16 cellular contexts compared by ENCODE assay signal in genomic region chr16:23587726-23588125, GRCh38. TPM values are rescaled to one million over a fixed set of nuclear protein-coding genes. Genes with fewer than 3 reads are reported as not detected.
A peak's percentile ranks its signal among the peaks of the same experiment; 100 is the strongest.
DNase-seq lines count a peak whose midpoint lies in the region; ATAC-seq and TF ChIP-seq lines count a peak whose summit lies in the region.
"Had no signal": no experiment of that assay in that cellular context is flagged by ENCODE, and none has a peak within 500 bp of the region (broad histone marks: within the 10 kb centered on the region; RNA-seq: fewer than 3 reads in every experiment).

No MANE protein-coding gene starts in this region.

- H3K9me3 Mint-ChIP-seq in activated T-cell treated with anti-CD3 and anti-CD28 coated beads, Interleukin-2, amount 50 U/mL, for 72 hours: no peaks in the 10 kb centered on the region
- H3K9me3 Mint-ChIP-seq in activated T-cell treated with anti-CD3 and anti-CD28 coated beads, Interleukin-2, amount 50 U/mL, for 4 hours: no peaks in the 10 kb centered on the region
- H3K9me3 Mint-ChIP-seq: activated naive CD4-positive, alpha-beta T cell treated with anti-CD3 and anti-CD28 coated beads for 36 hours; natural killer cell treated with Interleukin-12 subunit alpha and Interleukin-12 subunit beta and Interleukin-15 and Interleukin-18, amount 100 ng/mL, for 72 hours had no signal

- peaks cover 10 to 30% of the 10 kb centered on the region in 2 donors for H3K36me3 Mint-ChIP-seq in activated T-cell treated with anti-CD3 and anti-CD28 coated beads, Interleukin-2, amount 50 U/mL, for 72 hours (ENCODE audit: insufficient read depth in 2 of 2)
- peaks cover 17% of the 10 kb centered on the region for H3K36me3 Mint-ChIP-seq in activated T-cell treated with anti-CD3 and anti-CD28 coated beads, Interleukin-2, amount 50 U/mL, for 4 hours (ENCODE audit: insufficient read depth)

- H3K4me1 Mint-ChIP-seq in activated T-cell treated with anti-CD3 and anti-CD28 coated beads, Interleukin-2, amount 50 U/mL, for 72 hours (ENCODE audit: low read depth): peaks cover 11% of the 10 kb centered on the region
- peaks cover 11% of the 10 kb centered on the region for H3K4me1 Mint-ChIP-seq in activated T-cell treated with anti-CD3 and anti-CD28 coated beads, Interleukin-2, amount 50 U/mL, for 4 hours (ENCODE audit: low read depth)

- ATAC-seq in activated T-cell treated with anti-CD3 and anti-CD28 coated beads, Interleukin-2, amount 50 U/mL, for 72 hours (replicated peaks in 1 of 2): no peak
- no peak for ATAC-seq in activated T-cell treated with anti-CD3 and anti-CD28 coated beads, Interleukin-2, amount 50 U/mL, for 4 hours
- ATAC-seq in SK-N-SH treated with all-trans-retinoic acid at 6 μM for 48 hours: peak; percentile 73; the same call in 2 of the 3 replicates
- ATAC-seq in GM18498 (IDR thresholded peaks at IDR 0.05; ENCODE audit: unreplicated experiment): no peak
- ATAC-seq: A549; left lobe of liver; natural killer cell treated with Interleukin-12 subunit alpha and Interleukin-12 subunit beta and Interleukin-15 and Interleukin-18, amount 100 ng/mL, for 72 hours had no signal

- peak overlapping the region; percentile 51 for H3K27ac Mint-ChIP-seq in activated T-cell treated with anti-CD3 and anti-CD28 coated beads, Interleukin-2, amount 50 U/mL, for 72 hours
- H3K27ac Mint-ChIP-seq: activated naive CD4-positive, alpha-beta T cell treated with anti-CD3 and anti-CD28 coated beads for 36 hours; natural killer cell treated with Interleukin-12 subunit alpha and Interleukin-12 subunit beta and Interleukin-15 and Interleukin-18, amount 100 ng/mL, for 72 hours had no signal

- no peaks in the 10 kb centered on the region for H3K27me3 Mint-ChIP-seq in activated T-cell treated with anti-CD3 and anti-CD28 coated beads, Interleukin-2, amount 50 U/mL, for 72 hours (ENCODE audit: low read depth)
- H3K27me3 Mint-ChIP-seq in activated T-cell treated with anti-CD3 and anti-CD28 coated beads, Interleukin-2, amount 50 U/mL, for 4 hours (ENCODE audit: low read depth): no peaks in the 10 kb centered on the region
- H3K27me3 Mint-ChIP-seq: natural killer cell treated with Interleukin-12 subunit alpha and Interleukin-12 subunit beta and Interleukin-15 and Interleukin-18, amount 100 ng/mL, for 72 hours had no signal

- H3K9ac ChIP-seq in skeletal muscle satellite cell (ENCODE audit: low read depth, low read length): no peak overlapping the region

- H3K9me3 ChIP-seq in skeletal muscle satellite cell (replicated peaks; ENCODE audit: low read length): no peaks in the 10 kb centered on the region
- H3K9me3 ChIP-seq: A549 had no signal

- no peak for TF ChIP-seq CTCF in foreskin fibroblast (IDR thresholded peaks at IDR 0.05; ENCODE audit: low read depth, low read length)

- peaks cover 12% of the 10 kb centered on the region for H3K4me1 ChIP-seq in skeletal muscle satellite cell (ENCODE audit: control insufficient read depth, insufficient read depth, low read length)
- H3K4me1 ChIP-seq: A549 had no signal

- no peak overlapping the region for H3K4me3 Mint-ChIP-seq in activated T-cell treated with anti-CD3 and anti-CD28 coated beads, Interleukin-2, amount 50 U/mL, for 72 hours
- no peak overlapping the region for H3K4me3 Mint-ChIP-seq in activated T-cell treated with anti-CD3 and anti-CD28 coated beads, Interleukin-2, amount 50 U/mL, for 4 hours
- H3K4me3 Mint-ChIP-seq: activated naive CD4-positive, alpha-beta T cell treated with anti-CD3 and anti-CD28 coated beads for 36 hours; natural killer cell treated with Interleukin-12 subunit alpha and Interleukin-12 subunit beta and Interleukin-15 and Interleukin-18, amount 100 ng/mL, for 72 hours had no signal

- H3K4me2 ChIP-seq in skeletal muscle satellite cell (ENCODE audit: low read length): peak overlapping the region; percentile 30
- H3K4me2 ChIP-seq: A549 had no signal

- no peaks in the 10 kb centered on the region for H3K27me3 ChIP-seq in skeletal muscle satellite cell (ENCODE audit: control insufficient read depth, insufficient read depth, low read length)

- peaks cover 51% of the 10 kb centered on the region for H3K36me3 ChIP-seq in skeletal muscle satellite cell (ENCODE audit: insufficient read depth, low read length)

- no peak for DNase-seq in activated T-cell treated with anti-CD3 and anti-CD28 coated beads, Interleukin-2, amount 50 U/mL, for 72 hours
- no peak for DNase-seq in activated T-cell treated with anti-CD3 and anti-CD28 coated beads, Interleukin-2, amount 50 U/mL, for 4 hours
- peak; percentile 79 to 91 for DNase-seq in foreskin fibroblast
- DNase-seq in stimulated activated CD4-positive, alpha-beta T cell treated with anti-CD3 and anti-CD28 coated beads, Interleukin-2, amount 100 ng/mL, for 48 hours: no peak
- DNase-seq in amygdala (lab: John Stamatoyannopoulos, UW): no peak
- DNase-seq: activated naive CD4-positive, alpha-beta T cell treated with anti-CD3 and anti-CD28 coated beads for 36 hours; MV-4-11; NCI-H2171 had no signal

- H3K4me3 ChIP-seq in foreskin fibroblast (ENCODE audit: low read depth in 1 of 2, low read length in 2 of 2) (no peak overlapping the region), skeletal muscle satellite cell (ENCODE audit: low read length) (no peak overlapping the region)
- H3K4me3 ChIP-seq: A549, SK-N-MC, skin epidermis had no signal

TF ChIP-seq in SK-N-SH treated with all-trans-retinoic acid at 6 μM for 48 hours, 23 proteins besides CTCF, POLR2A, EP300 and RAD21:
- no peak for TF ChIP-seq PPARA (CRISPR knock-in tag; IDR thresholded peaks at IDR 0.05; ENCODE audit: borderline replicate concordance)
- TF ChIP-seq ISL1 (CRISPR knock-in tag; IDR thresholded peaks at IDR 0.05): no peak
- no peak for TF ChIP-seq RARB (CRISPR knock-in tag; IDR thresholded peaks at IDR 0.05)
- no peak for TF ChIP-seq ESRRG (CRISPR knock-in tag; IDR thresholded peaks at IDR 0.05)
- TF ChIP-seq PATZ1 (CRISPR knock-in tag; IDR thresholded peaks at IDR 0.05; ENCODE audit: borderline replicate concordance): no peak
- TF ChIP-seq ZFP3 (CRISPR knock-in tag; IDR thresholded peaks at IDR 0.05): no peak
- TF ChIP-seq ARNTL (CRISPR knock-in tag; IDR thresholded peaks at IDR 0.05; ENCODE audit: borderline replicate concordance, low read depth): no peak
- no peak for TF ChIP-seq BACH2 (CRISPR knock-in tag; IDR thresholded peaks at IDR 0.05; ENCODE audit: borderline replicate concordance)

RNA-seq across cellular contexts. Expression of gene NDUFAB1, which starts 8.4 kb away (rescaled TPM):
- total RNA-seq in activated T-cell treated with anti-CD3 and anti-CD28 coated beads, Interleukin-2, amount 50 U/mL, for 72 hours: 10 to 100 TPM; 73.5 to 80.3 TPM
- total RNA-seq in activated T-cell treated with anti-CD3 and anti-CD28 coated beads, Interleukin-2, amount 50 U/mL, for 4 hours: 100 to 1,000 TPM; 196 to 225 (median 220) TPM
- 124 and 146 TPM in 2 replicates for total RNA-seq in skeletal muscle satellite cell (2012; rRNA removed)

RNA-seq across cellular contexts. Expression of gene UBFD1, which starts 30.2 kb away (rescaled TPM):
- 10 to 100 TPM; 58.8 to 63.4 TPM for total RNA-seq in activated T-cell treated with anti-CD3 and anti-CD28 coated beads, Interleukin-2, amount 50 U/mL, for 72 hours
- 10 to 100 TPM; 69.8 to 73.8 (median 70.0) TPM for total RNA-seq in activated T-cell treated with anti-CD3 and anti-CD28 coated beads, Interleukin-2, amount 50 U/mL, for 4 hours
- total RNA-seq in skeletal muscle satellite cell (2012; rRNA removed): 44.1 and 88.2 TPM in 2 replicates

RNA-seq across cellular contexts. Expression of gene EARS2, which starts 30.6 kb away (rescaled TPM):
- 10 to 100 TPM; 12.5 to 13.4 TPM for total RNA-seq in activated T-cell treated with anti-CD3 and anti-CD28 coated beads, Interleukin-2, amount 50 U/mL, for 72 hours
- 10 to 100 TPM; 30.8 to 37.1 (median 33.3) TPM for total RNA-seq in activated T-cell treated with anti-CD3 and anti-CD28 coated beads, Interleukin-2, amount 50 U/mL, for 4 hours
- total RNA-seq in skeletal muscle satellite cell (2012; rRNA removed): 33.0 and 37.3 TPM in 2 replicates

RNA-seq across cellular contexts. Expression of gene PALB2, which starts 53.4 kb away (rescaled TPM):
- 10 to 100 TPM; 22.2 to 31.7 TPM for total RNA-seq in activated T-cell treated with anti-CD3 and anti-CD28 coated beads, Interleukin-2, amount 50 U/mL, for 72 hours
- total RNA-seq in activated T-cell treated with anti-CD3 and anti-CD28 coated beads, Interleukin-2, amount 50 U/mL, for 4 hours: 10 to 100 TPM; 22.1 to 27.3 (median 22.9) TPM
- total RNA-seq in skeletal muscle satellite cell (2012; rRNA removed): 13.2 and 14.4 TPM in 2 replicates

RNA-seq across cellular contexts. Expression of gene DCTN5, which starts 53.5 kb away (rescaled TPM):
- 10 to 100 TPM; 62.6 to 78.2 TPM for total RNA-seq in activated T-cell treated with anti-CD3 and anti-CD28 coated beads, Interleukin-2, amount 50 U/mL, for 72 hours
- total RNA-seq in activated T-cell treated with anti-CD3 and anti-CD28 coated beads, Interleukin-2, amount 50 U/mL, for 4 hours: 10 to 100 TPM; 80.1 to 99.5 (median 94.7) TPM
- total RNA-seq in skeletal muscle satellite cell (2012; rRNA removed): 36.7 and 45.6 TPM in 2 replicates

Comparison
In these comparisons a context has a peak if more than half of its experiments do, and no peak if none do; other contexts are left out.
1. DNase-seq: peak in foreskin fibroblast (2 of 2); none in activated T-cell treated with anti-CD3 and anti-CD28 coated beads, Interleukin-2, amount 50 U/mL, for 72 hours (0 of 2), activated T-cell treated with anti-CD3 and anti-CD28 coated beads, Interleukin-2, amount 50 U/mL, for 4 hours (single experiment), stimulated activated CD4-positive, alpha-beta T cell treated with anti-CD3 and anti-CD28 coated beads, Interleukin-2, amount 100 ng/mL, for 48 hours (0 of 2) and amygdala (0 of 56).